In the genomic region with DNA sequence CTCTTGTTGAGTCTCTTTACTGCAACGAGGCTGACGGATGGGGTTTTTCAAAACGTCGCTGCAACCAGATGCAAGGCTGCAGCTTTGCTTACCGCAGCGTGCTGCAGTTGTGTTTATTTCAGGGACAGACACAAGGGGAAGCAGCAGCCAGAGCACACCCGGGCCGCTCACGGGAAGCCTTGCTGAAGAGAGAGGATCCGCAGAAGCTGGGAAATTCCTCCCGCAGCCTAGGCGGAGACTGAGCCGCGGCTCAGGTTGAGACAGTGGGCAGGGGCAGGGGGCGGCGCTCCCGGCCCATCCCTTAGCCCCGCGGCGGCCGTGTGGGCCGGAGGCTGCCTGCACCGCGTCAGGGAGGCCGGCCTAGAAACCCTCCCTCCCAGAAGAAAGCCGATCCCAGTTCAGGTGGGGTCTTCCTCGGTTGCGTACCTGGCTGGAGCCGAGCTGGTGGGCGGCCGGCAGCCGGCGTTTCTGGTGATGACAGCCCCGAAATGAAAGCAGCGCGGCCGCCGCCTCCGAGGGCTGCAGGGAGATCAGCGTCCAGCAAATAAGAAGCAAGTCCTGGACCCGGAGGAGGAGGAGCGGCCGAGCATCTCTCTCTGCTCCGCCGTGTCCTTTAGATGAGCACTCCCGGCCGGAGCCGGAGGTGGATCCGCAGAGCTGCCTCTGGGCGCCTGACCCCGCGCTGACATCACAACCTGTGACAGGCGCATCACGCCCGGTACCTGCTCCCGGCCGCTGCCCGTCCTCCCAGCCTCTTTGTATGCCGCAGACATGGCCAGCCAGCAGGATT, we compare ENCODE assay signal across 8 cellular contexts. TPM values are rescaled to one million over a fixed set of nuclear protein-coding genes. Genes with fewer than 3 reads are reported as not detected.
DNase-seq lines count a peak whose midpoint lies in the region; ATAC-seq and TF ChIP-seq lines count a peak whose summit lies in the region.

A gene (plus strand): TSS at position 750 of the 790 bp plus-strand sequence. CDS start 22 bp downstream, at position 772.

- WGBS in liver = under 1% methylated on average over 59 of the region's 59 CpGs

- H3K9ac ChIP-seq in liver (ENCODE audit: low read depth in 1 of 2, low read length in 2 of 2) = peak within 1 kb of the TSS; percentile 40 to 62

- peaks cover 0 to 26% (median 14%) of the 10 kb centered on the region in 4 donors for H3K4me1 ChIP-seq in liver (ENCODE audit: control insufficient read depth in 4 of 4, insufficient read depth in 4 of 4, low read length in 3 of 4)

- DNase-seq in A172 (ENCODE audit: low spot score) (peak; percentile 41), NCI-H226 (peak; percentile 49), dermis microvascular lymphatic vessel endothelial cell (ENCODE audit: low read depth in 2 of 2) (peak in 1 of 2 donors; percentile 49)
- peak; percentile 19 for DNase-seq in activated CD4-positive, alpha-beta T cell treated with anti-CD3 and anti-CD28 coated beads, Interleukin-2, amount 50 U/mL, for 1 hour
- DNase-seq in stimulated activated CD4-positive, alpha-beta T cell treated with anti-CD3 and anti-CD28 coated beads, Interleukin-4, amount 100 ng/mL, for 1 hour = peak; percentile 39

- peak within 1 kb of the TSS; percentile 67 to 88 (median 70) for H3K4me3 ChIP-seq in liver (ENCODE audit: low read depth in 1 of 3, low read length in 3 of 3)

- no peaks in the 10 kb centered on the region for H3K9me3 ChIP-seq in liver (ENCODE audit: control insufficient read depth in 4 of 4, low read length in 3 of 4)

- no peak for TF ChIP-seq CTCF in liver (IDR thresholded peaks at IDR 0.05; ENCODE audit: low read depth, low read length, missing input control)

- H3K27ac ChIP-seq in liver (ENCODE audit: low read depth in 1 of 2, low read length in 2 of 2) = peak within 1 kb of the TSS; percentile 71 to 84

- peak in 1 of 2 donors; percentile 34 for TF ChIP-seq RAD21 in liver (IDR thresholded peaks at IDR 0.05)

- H3K27me3 ChIP-seq in liver (ENCODE audit: control insufficient read depth in 4 of 4, insufficient read depth in 4 of 4, low read length in 3 of 4) = no peaks in the 10 kb centered on the region

- ATAC-seq in GM18511 (IDR thresholded peaks at IDR 0.05; ENCODE audit: unreplicated experiment) = peak; percentile 89
- ATAC-seq in HG03025 (IDR thresholded peaks at IDR 0.05; ENCODE audit: low FRiP score, unreplicated experiment) = peak; percentile 77

- H3K36me3 ChIP-seq in liver (ENCODE audit: control insufficient read depth in 4 of 4, insufficient read depth in 3 of 4, low read depth in 1 of 4, low read length in 3 of 4) = no peaks in the 10 kb centered on the region

TF ChIP-seq in liver, 16 proteins besides CTCF, POLR2A, EP300 and RAD21:
- TF ChIP-seq, protein P1, sequence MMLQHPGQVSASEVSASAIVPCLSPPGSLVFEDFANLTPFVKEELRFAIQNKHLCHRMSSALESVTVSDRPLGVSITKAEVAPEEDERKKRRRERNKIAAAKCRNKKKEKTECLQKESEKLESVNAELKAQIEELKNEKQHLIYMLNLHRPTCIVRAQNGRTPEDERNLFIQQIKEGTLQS (IDR thresholded peaks at IDR 0.05) = peak; percentile 23
- TF ChIP-seq EGR1 (IDR thresholded peaks at IDR 0.05; ENCODE audit: low read depth in 2 of 2) = no peak
- TF ChIP-seq RXRA (IDR thresholded peaks at IDR 0.05) = peak; percentile 43 to 50
- TF ChIP-seq, protein P2, sequence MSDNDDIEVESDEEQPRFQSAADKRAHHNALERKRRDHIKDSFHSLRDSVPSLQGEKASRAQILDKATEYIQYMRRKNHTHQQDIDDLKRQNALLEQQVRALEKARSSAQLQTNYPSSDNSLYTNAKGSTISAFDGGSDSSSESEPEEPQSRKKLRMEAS (IDR thresholded peaks at IDR 0.05) = no peak
- TF ChIP-seq FOXA1 (IDR thresholded peaks at IDR 0.05) = no peak
- TF ChIP-seq NR2F2 (IDR thresholded peaks at IDR 0.05) = no peak
- peak; percentile 20 for TF ChIP-seq SP1 (IDR thresholded peaks at IDR 0.05)
- TF ChIP-seq GABPA (IDR thresholded peaks at IDR 0.05 in 1 of 2, conservative IDR thresholded peaks at IDR 0.05 in 1 of 2) = no peak
- TF ChIP-seq YY1 (IDR thresholded peaks at IDR 0.05) = no peak
- TF ChIP-seq JUND (IDR thresholded peaks at IDR 0.05) = no peak
- TF ChIP-seq HNF4A (conservative IDR thresholded peaks at IDR 0.05) = no peak
- TF ChIP-seq, protein P3, sequence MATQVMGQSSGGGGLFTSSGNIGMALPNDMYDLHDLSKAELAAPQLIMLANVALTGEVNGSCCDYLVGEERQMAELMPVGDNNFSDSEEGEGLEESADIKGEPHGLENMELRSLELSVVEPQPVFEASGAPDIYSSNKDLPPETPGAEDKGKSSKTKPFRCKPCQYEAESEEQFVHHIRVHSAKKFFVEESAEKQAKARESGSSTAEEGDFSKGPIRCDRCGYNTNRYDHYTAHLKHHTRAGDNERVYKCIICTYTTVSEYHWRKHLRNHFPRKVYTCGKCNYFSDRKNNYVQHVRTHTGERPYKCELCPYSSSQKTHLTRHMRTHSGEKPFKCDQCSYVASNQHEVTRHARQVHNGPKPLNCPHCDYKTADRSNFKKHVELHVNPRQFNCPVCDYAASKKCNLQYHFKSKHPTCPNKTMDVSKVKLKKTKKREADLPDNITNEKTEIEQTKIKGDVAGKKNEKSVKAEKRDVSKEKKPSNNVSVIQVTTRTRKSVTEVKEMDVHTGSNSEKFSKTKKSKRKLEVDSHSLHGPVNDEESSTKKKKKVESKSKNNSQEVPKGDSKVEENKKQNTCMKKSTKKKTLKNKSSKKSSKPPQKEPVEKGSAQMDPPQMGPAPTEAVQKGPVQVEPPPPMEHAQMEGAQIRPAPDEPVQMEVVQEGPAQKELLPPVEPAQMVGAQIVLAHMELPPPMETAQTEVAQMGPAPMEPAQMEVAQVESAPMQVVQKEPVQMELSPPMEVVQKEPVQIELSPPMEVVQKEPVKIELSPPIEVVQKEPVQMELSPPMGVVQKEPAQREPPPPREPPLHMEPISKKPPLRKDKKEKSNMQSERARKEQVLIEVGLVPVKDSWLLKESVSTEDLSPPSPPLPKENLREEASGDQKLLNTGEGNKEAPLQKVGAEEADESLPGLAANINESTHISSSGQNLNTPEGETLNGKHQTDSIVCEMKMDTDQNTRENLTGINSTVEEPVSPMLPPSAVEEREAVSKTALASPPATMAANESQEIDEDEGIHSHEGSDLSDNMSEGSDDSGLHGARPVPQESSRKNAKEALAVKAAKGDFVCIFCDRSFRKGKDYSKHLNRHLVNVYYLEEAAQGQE (IDR thresholded peaks at IDR 0.05) = peak; percentile 1
- no peak for TF ChIP-seq HNF4G (IDR thresholded peaks at IDR 0.05)
- TF ChIP-seq FOXA2 (IDR thresholded peaks at IDR 0.05) = no peak
TF ChIP-seq in liver: peak in this region for 4.

RNA-seq across cellular contexts. Expression of the gene that starts here (rescaled TPM):
- 0.21 and 0.62 TPM in 2 replicates for total RNA-seq in A172 (2014; rRNA removed; shearing (Covaris generic))
- total RNA-seq in dermis microvascular lymphatic vessel endothelial cell (95.8 and 107 TPM in 2 replicates), liver (10 to 100 TPM in 1 of 2 donors, 1 to 10 TPM in 1; 6.2 to 31.2 TPM)
- polyA plus RNA-seq in liver = 10 to 100 TPM; 10.3 to 15.1 TPM

Comparison
In these comparisons a context has a peak if more than half of its experiments do, and no peak if none do; other contexts are left out.
1. Peak in DNase-seq in A172; RNA of the gene not detected or under 1 TPM.